Comparison of ENCODE assay signal across 9 cellular contexts in genomic region chr3:9976736-9977709, GRCh38. TPM values are rescaled to one million over a fixed set of nuclear protein-coding genes. Genes with fewer than 3 reads are reported as not detected.
DNase-seq lines count a peak whose midpoint lies in the region; ATAC-seq and TF ChIP-seq lines count a peak whose summit lies in the region.
"Had no signal": no experiment of that assay in that cellular context is flagged by ENCODE, and none has a peak within 500 bp of the region (broad histone marks: within the 10 kb centered on the region; RNA-seq: fewer than 3 reads in every experiment).

No MANE protein-coding gene starts in this region.

- no peak for ATAC-seq in naive thymus-derived CD8-positive, alpha-beta T cell

- H3K9me3 Mint-ChIP-seq in HFFc6 = no peaks in the 10 kb centered on the region
- H3K9me3 Mint-ChIP-seq in endothelial cell (ENCODE audit: unreplicated experiment) = no peaks in the 10 kb centered on the region
- H3K9me3 Mint-ChIP-seq in naive thymus-derived CD8-positive, alpha-beta T cell = no peaks in the 10 kb centered on the region
- H3K9me3 Mint-ChIP-seq: activated naive CD8-positive, alpha-beta T cell treated with anti-CD3 and anti-CD28 coated beads, Interleukin-2, amount 10 ng/mL, durations not matched to agents 7 days and 5 days had no signal

- H3K4me3 Mint-ChIP-seq in HFFc6 (peak overlapping the region; percentile 73), endothelial cell (ENCODE audit: unreplicated experiment) (no peak overlapping the region)
- no peak overlapping the region for H3K4me3 Mint-ChIP-seq in naive thymus-derived CD8-positive, alpha-beta T cell
- H3K4me3 Mint-ChIP-seq: activated naive CD8-positive, alpha-beta T cell treated with anti-CD3 and anti-CD28 coated beads, Interleukin-2, amount 10 ng/mL, durations not matched to agents 7 days and 5 days had no signal

- H3K27ac Mint-ChIP-seq in HFFc6 (peak overlapping the region; percentile 92), endothelial cell (ENCODE audit: unreplicated experiment) (no peak overlapping the region)
- H3K27ac Mint-ChIP-seq in naive thymus-derived CD8-positive, alpha-beta T cell = peak overlapping the region in 1 of 10 donors; percentile 36
- H3K27ac Mint-ChIP-seq: activated naive CD8-positive, alpha-beta T cell treated with anti-CD3 and anti-CD28 coated beads, Interleukin-2, amount 10 ng/mL, durations not matched to agents 7 days and 5 days had no signal

- peak; percentile 88 for DNase-seq in A673 (ENCODE audit: low spot score)
- peak; percentile 97 for DNase-seq in HFFc6
- DNase-seq in SK-N-SH = no peak
- peak; percentile 95 for DNase-seq in myocyte (ENCODE audit: low read depth)
- DNase-seq in uterus = peak; percentile 72 to 87
- no peak for DNase-seq in endothelial cell (ENCODE audit: low spot score)
- no peak for DNase-seq in naive thymus-derived CD8-positive, alpha-beta T cell
- DNase-seq: activated naive CD8-positive, alpha-beta T cell treated with anti-CD3 and anti-CD28 coated beads, Interleukin-2, amount 10 ng/mL, durations not matched to agents 7 days and 5 days had no signal

- H3K27me3 Mint-ChIP-seq in HFFc6 (ENCODE audit: insufficient read depth) (no peaks in the 10 kb centered on the region), endothelial cell (ENCODE audit: unreplicated experiment) (no peaks in the 10 kb centered on the region)
- no peaks in the 10 kb centered on the region for H3K27me3 Mint-ChIP-seq in naive thymus-derived CD8-positive, alpha-beta T cell
- H3K27me3 Mint-ChIP-seq: activated naive CD8-positive, alpha-beta T cell treated with anti-CD3 and anti-CD28 coated beads, Interleukin-2, amount 10 ng/mL, durations not matched to agents 7 days and 5 days had no signal

- peaks cover 20% of the 10 kb centered on the region for H3K4me1 Mint-ChIP-seq in HFFc6 (ENCODE audit: low read depth)
- H3K4me1 Mint-ChIP-seq in endothelial cell (ENCODE audit: unreplicated experiment) = no peaks in the 10 kb centered on the region
- H3K4me1 Mint-ChIP-seq in naive thymus-derived CD8-positive, alpha-beta T cell = peaks cover 5 to 22% (median 14%) of the 10 kb centered on the region in 4 donors

- H3K4me2 ChIP-seq in SK-N-SH = peak overlapping the region; percentile 54

- H3K4me1 ChIP-seq in A673 (ENCODE audit: insufficient read depth, low read length, poor library complexity, severe bottlenecking) = peaks cover 13% of the 10 kb centered on the region
- H3K4me1 ChIP-seq in SK-N-SH (ENCODE audit: control insufficient read depth in 1 of 2, insufficient read depth in 2 of 2, low read depth in 1 of 2, low read length in 1 of 2) = peaks cover 0 to 16% of the 10 kb centered on the region in 2 experiments; a peak in 1 of 4 replicates
- no peaks in the 10 kb centered on the region for H3K4me1 ChIP-seq in esophagus (ENCODE audit: control insufficient read depth in 2 of 2, insufficient read depth in 2 of 2, low read length in 1 of 2)
- H3K4me1 ChIP-seq in uterus = peaks cover 0 to 9% of the 10 kb centered on the region in 2 donors

- H2AFZ ChIP-seq in SK-N-SH (ENCODE audit: low read depth) = no peak overlapping the region

- H3K27me3 ChIP-seq in A673 (replicated peaks; ENCODE audit: insufficient read depth, low read depth, low read length, poor library complexity) (no peaks in the 10 kb centered on the region), SK-N-SH (ENCODE audit: insufficient read depth) (no peaks in the 10 kb centered on the region), esophagus (ENCODE audit: control insufficient read depth in 1 of 2, insufficient read depth in 2 of 2, low read length in 2 of 2) (no peaks in the 10 kb centered on the region), uterus (no peaks in the 10 kb centered on the region)

- H3K9ac ChIP-seq in SK-N-SH = peak overlapping the region; percentile 42

- BruUV-seq in A673 (replicated peaks; lab: Mats Ljungman, UMichigan) = TSS peak; percentile 55

- POLR2A ChIA-PET in A673 (lab: Charles Lee; ENCODE audit: low non-redundant PET) = no interaction called here
- POLR2A ChIA-PET in SK-N-SH (lab: Yijun Ruan, JAX) = interaction anchor here (0.6 to 1.2 kb wide), 2 partner anchors 13 to 580 kb away, joined by 3 to 4 read pairs; no protein-coding TSS in a partner anchor
- POLR2A ChIA-PET in naive thymus-derived CD8-positive, alpha-beta T cell (lab: Charles Lee) = interaction anchor here (1.6 kb wide), 1 partner anchor 9 kb away, joined by 5 read pairs; the partner anchor contains the start of gene EMC3

- no peaks in the 10 kb centered on the region for H4K20me1 ChIP-seq in SK-N-SH (ENCODE audit: insufficient read depth)

- H3K79me2 ChIP-seq in SK-N-SH (ENCODE audit: insufficient read depth) = peaks cover 36% of the 10 kb centered on the region; the same call in 1 of the 2 replicates

- TF ChIP-seq RAD21 in SK-N-SH (IDR thresholded peaks at IDR 0.05; ENCODE audit: low read length) = no peak

- H3K9me3 ChIP-seq in A673 (ENCODE audit: low read depth, low read length, poor library complexity, severe bottlenecking) = no peaks in the 10 kb centered on the region
- H3K9me3 ChIP-seq in SK-N-SH = no peaks in the 10 kb centered on the region
- no peaks in the 10 kb centered on the region for H3K9me3 ChIP-seq in esophagus (ENCODE audit: control insufficient read depth in 2 of 2, insufficient read depth in 1 of 2, low read depth in 1 of 2, low read length in 1 of 2)
- no peaks in the 10 kb centered on the region for H3K9me3 ChIP-seq in uterus

- peaks cover 25% of the 10 kb centered on the region for H3F3A ChIP-seq in SK-N-SH (replicated peaks; ENCODE audit: insufficient read depth)

- intact Hi-C loops in A673 (cut with micrococcal nuclease; ENCODE audit: unreplicated experiment) = no loop called here
- intact Hi-C loops in uterus (cut with DNase I; ENCODE audit: low total_unique reads) = no loop called here

- peak in 1 of 2 donors; percentile 12 for TF ChIP-seq POLR2A in uterus (IDR thresholded peaks at IDR 0.05)

- CTCF ChIA-PET in A673 (lab: Charles Lee) = interaction anchor here (1.2 kb wide), 2 partner anchors 30 to 44 kb away, joined by 3 to 5 read pairs; no protein-coding TSS in a partner anchor
- CTCF ChIA-PET in SK-N-SH (lab: Yijun Ruan, JAX) = interaction anchor here (1.6 kb wide), 1 partner anchor 30 kb away, joined by 5 read pairs; no protein-coding TSS in a partner anchor

- peak overlapping the region; percentile 71 for H3K27ac ChIP-seq in A673 (ENCODE audit: low read depth, low read length, poor library complexity, severe bottlenecking)
- peak overlapping the region in 1 of 2 experiments; percentile 81; a peak in 3 of 4 replicates for H3K27ac ChIP-seq in SK-N-SH (ENCODE audit: low read depth in 2 of 2, low read length in 1 of 2)
- H3K27ac ChIP-seq in esophagus (ENCODE audit: low read depth in 2 of 2, low read length in 1 of 2) = peak overlapping the region; percentile 89 to 92
- H3K27ac ChIP-seq in uterus = peak overlapping the region; percentile 72 to 74

- H3K36me3 Mint-ChIP-seq in HFFc6 (ENCODE audit: low read depth) (peaks cover 19% of the 10 kb centered on the region), endothelial cell (ENCODE audit: low read depth, unreplicated experiment) (peaks cover 24% of the 10 kb centered on the region)
- peaks cover 0 to 81% (median 16%) of the 10 kb centered on the region in 3 donors for H3K36me3 Mint-ChIP-seq in naive thymus-derived CD8-positive, alpha-beta T cell

- H3K4me3 ChIP-seq in A673 (ENCODE audit: low read depth, low read length, poor library complexity, severe bottlenecking) (no peak overlapping the region), SK-N-SH (ENCODE audit: low read depth in 2 of 2, low read length in 1 of 2) (no peak overlapping the region), esophagus (ENCODE audit: low read depth in 1 of 2, low read length in 2 of 2) (no peak overlapping the region), uterus (no peak overlapping the region)

- WGBS in SK-N-SH (ENCODE audit: low lambda C conversion rate) = 33% methylated on average over 7 of the region's 7 CpGs
- 19 to 39% methylated on average over 7 of the region's 7 CpGs for WGBS in esophagus, 2 donors

- TF ChIP-seq EP300 in SK-N-SH (IDR thresholded peaks at IDR 0.05; ENCODE audit: borderline replicate concordance in 1 of 2, low read depth in 1 of 2, low read length in 1 of 2) = peak in 1 of 2 experiments; percentile 35; a peak in 1 of 4 replicates

- no peak for TF ChIP-seq CTCF in A673 (conservative IDR thresholded peaks at IDR 0.05; ENCODE audit: low read depth, low read length)
- TF ChIP-seq CTCF in HFFc6 (IDR thresholded peaks at IDR 0.05) = no peak
- no peak for TF ChIP-seq CTCF in SK-N-SH (IDR thresholded peaks at IDR 0.05)
- TF ChIP-seq CTCF in uterus (IDR thresholded peaks at IDR 0.05) = no peak
- no peak for TF ChIP-seq CTCF in endothelial cell (IDR thresholded peaks at IDR 0.05; ENCODE audit: unreplicated experiment)

- H3K36me3 ChIP-seq in A673 (ENCODE audit: insufficient read depth, low read length, poor library complexity, severe bottlenecking) = peaks cover 18% of the 10 kb centered on the region
- H3K36me3 ChIP-seq in SK-N-SH (replicated peaks in 1 of 2; ENCODE audit: control insufficient read depth in 1 of 2, insufficient read depth in 2 of 2, low read length in 1 of 2) = peaks cover 25 to 52% of the 10 kb centered on the region in 2 experiments
- H3K36me3 ChIP-seq in esophagus (ENCODE audit: control insufficient read depth in 2 of 2, insufficient read depth in 2 of 2, low read length in 1 of 2) = peaks cover 0 to 4% of the 10 kb centered on the region in 2 donors
- no peaks in the 10 kb centered on the region for H3K36me3 ChIP-seq in uterus

- H3K9me2 ChIP-seq in SK-N-SH = no peaks in the 10 kb centered on the region

RNA-seq across cellular contexts. Expression of gene EMC3, which starts 9.6 kb away (rescaled TPM):
- 43.8 and 59.5 TPM in 2 replicates for total RNA-seq in A673 (2021)
- 100 to 1,000 TPM in 2 of 6 experiments, 10 to 100 TPM in 4; 82.3 to 119 (median 96.5) TPM for total RNA-seq in HFFc6 (2021; fragmentation: NEBNext Ultra II Directional; extraction: Animal tissue kit (Norgen Biotek cat#: 25700))
- 113 and 123 TPM in 2 replicates for polyA plus RNA-seq in SK-N-SH (2012; rRNA removed)
- polyA plus RNA-seq in SK-N-SH (2012; cell fraction: cytosol; rRNA removed) = 114 and 115 TPM in 2 replicates
- polyA plus RNA-seq in SK-N-SH (2012; cell fraction: nucleus; rRNA removed) = 41.4 and 85.1 TPM in 2 replicates
- polyA plus RNA-seq in esophagus = 100 to 1,000 TPM in 1 of 2 donors, 10 to 100 TPM in 1; 44.7 to 100 TPM
- 66.2 and 96.0 TPM in 2 replicates for total RNA-seq in myocyte
- 101 TPM for polyA plus RNA-seq in myocyte (2012)
- 100 to 1,000 TPM in 1 of 4 donors, 10 to 100 TPM in 2, 1 to 10 TPM in 1; 9.1 to 162 (median 44.0) TPM for total RNA-seq in uterus
- 45.4 TPM for total RNA-seq in endothelial cell (ENCODE audit: unreplicated experiment)
- total RNA-seq in naive thymus-derived CD8-positive, alpha-beta T cell = 10 to 100 TPM; 31.3 to 35.6 TPM
- polyA plus RNA-seq in naive thymus-derived CD8-positive, alpha-beta T cell = 10 to 100 TPM; 52.6 to 61.5 (median 55.4) TPM

RNA-seq across cellular contexts. Expression of gene PRRT3, which starts 24.8 kb away (rescaled TPM):
- 1.1 and 1.8 TPM in 2 replicates for total RNA-seq in A673 (2021)
- 1 to 10 TPM; 4.3 to 9.2 (median 7.7) TPM for total RNA-seq in HFFc6 (2021; fragmentation: NEBNext Ultra II Directional; extraction: Animal tissue kit (Norgen Biotek cat#: 25700))
- 3.9 and 5.5 TPM in 2 replicates for polyA plus RNA-seq in SK-N-SH (2012; rRNA removed)
- polyA plus RNA-seq in SK-N-SH (2012; cell fraction: cytosol; rRNA removed) = 1.9 and 3.9 TPM in 2 replicates
- 6.5 and 6.9 TPM in 2 replicates for polyA plus RNA-seq in SK-N-SH (2012; cell fraction: nucleus; rRNA removed)
- 1 to 10 TPM; 1.0 to 2.0 TPM for polyA plus RNA-seq in esophagus
- 1.1 and 1.3 TPM in 2 replicates for total RNA-seq in myocyte
- 3.5 TPM for polyA plus RNA-seq in myocyte (2012)
- total RNA-seq in uterus = 1 to 10 TPM in 3 of 4 donors, under 1 TPM in 1; 0.51 to 8.2 (median 2.2) TPM
- 1.9 TPM for total RNA-seq in endothelial cell (ENCODE audit: unreplicated experiment)
- 1 to 10 TPM; 5.5 to 6.3 TPM for total RNA-seq in naive thymus-derived CD8-positive, alpha-beta T cell
- polyA plus RNA-seq in naive thymus-derived CD8-positive, alpha-beta T cell = 1 to 10 TPM; 2.2 to 4.4 (median 3.1) TPM

RNA-seq across cellular contexts. Expression of gene CRELD1, which starts 43.4 kb away (rescaled TPM):
- total RNA-seq in A673 (2021) = 13.2 and 20.3 TPM in 2 replicates
- 10 to 100 TPM; 11.3 to 22.6 (median 12.4) TPM for total RNA-seq in HFFc6 (2021; fragmentation: NEBNext Ultra II Directional; extraction: Animal tissue kit (Norgen Biotek cat#: 25700))
- polyA plus RNA-seq in SK-N-SH (2012; rRNA removed) = 77.6 and 86.9 TPM in 2 replicates
- 46.9 and 64.3 TPM in 2 replicates for polyA plus RNA-seq in SK-N-SH (2012; cell fraction: cytosol; rRNA removed)
- polyA plus RNA-seq in SK-N-SH (2012; cell fraction: nucleus; rRNA removed) = 96.4 and 104 TPM in 2 replicates
- polyA plus RNA-seq in esophagus = 10 to 100 TPM; 12.1 to 24.2 TPM
- 90.8 and 135 TPM in 2 replicates for total RNA-seq in myocyte
- 66.4 TPM for polyA plus RNA-seq in myocyte (2012)
- 10 to 100 TPM; 20.4 to 38.8 (median 29.1) TPM for total RNA-seq in uterus
- 30.7 TPM for total RNA-seq in endothelial cell (ENCODE audit: unreplicated experiment)
- total RNA-seq in naive thymus-derived CD8-positive, alpha-beta T cell = 10 to 100 TPM; 53.4 to 58.3 TPM
- polyA plus RNA-seq in naive thymus-derived CD8-positive, alpha-beta T cell = 10 to 100 TPM; 25.5 to 33.3 (median 29.2) TPM

RNA-seq across cellular contexts. Expression of gene FANCD2, which starts 49.2 kb away (rescaled TPM):
- total RNA-seq in A673 (2021) (64.6 and 69.2 TPM in 2 replicates), myocyte (0.51 and 1.6 TPM in 2 replicates), uterus (10 to 100 TPM in 1 of 4 donors, 1 to 10 TPM in 2, not detected in 1; 3.0 to 17.7 (median 3.6) TPM), endothelial cell (ENCODE audit: unreplicated experiment) (14.5 TPM)
- 10 to 100 TPM in 5 of 6 experiments, 1 to 10 TPM in 1; 9.7 to 21.7 (median 17.5) TPM for total RNA-seq in HFFc6 (2021; fragmentation: NEBNext Ultra II Directional; extraction: Animal tissue kit (Norgen Biotek cat#: 25700))
- polyA plus RNA-seq in SK-N-SH (2012; rRNA removed) (7.3 and 9.6 TPM in 2 replicates), esophagus (1 to 10 TPM; 5.1 to 6.5 TPM)
- 7.1 and 7.7 TPM in 2 replicates for polyA plus RNA-seq in SK-N-SH (2012; cell fraction: cytosol; rRNA removed)
- polyA plus RNA-seq in SK-N-SH (2012; cell fraction: nucleus; rRNA removed) = 17.6 and 31.8 TPM in 2 replicates
- 1.1 TPM for polyA plus RNA-seq in myocyte (2012)
- total RNA-seq in naive thymus-derived CD8-positive, alpha-beta T cell = 10 to 100 TPM; 21.5 to 25.5 TPM
- 1 to 10 TPM; 3.9 to 5.6 (median 4.7) TPM for polyA plus RNA-seq in naive thymus-derived CD8-positive, alpha-beta T cell

Comparison
In these comparisons a context has a peak if more than half of its experiments do, and no peak if none do; other contexts are left out.
1. DNase-seq: peak in A673 (single experiment), HFFc6 (single experiment), myocyte (single experiment) and uterus (2 of 2); none in SK-N-SH (single experiment), endothelial cell (single experiment) and naive thymus-derived CD8-positive, alpha-beta T cell (0 of 10).